In genomic region chr5:39319395-39319794, GRCh38 we compare ENCODE assay signal across 29 cellular contexts. TPM values are rescaled to one million over a fixed set of nuclear protein-coding genes. Genes with fewer than 3 reads are reported as not detected.
"Had no signal": no experiment of that assay in that cellular context is flagged by ENCODE, and none has a peak within 500 bp of the region (broad histone marks: within the 10 kb centered on the region; RNA-seq: fewer than 3 reads in every experiment).

No MANE protein-coding gene starts in this region.

- H3K4me1 Mint-ChIP-seq: endodermal cell had no signal

- H3K9me3 Mint-ChIP-seq: effector memory CD8-positive, alpha-beta T cell had no signal

- H3K4me3 Mint-ChIP-seq: dendritic cell treated with granulocyte-macrophage colony-stimulating factor and Interleukin-4, amounts not matched to agents 40 ng/mL and 50 ng/mL, for 4 days; effector memory CD8-positive, alpha-beta T cell; endodermal cell; mesothelial cell of epicardium had no signal

- H3K4me1 ChIP-seq: colonic mucosa, esophagus squamous epithelium, gastrocnemius medialis, heart right ventricle, left lung, lower lobe of right lung had no signal

- H3K27me3 ChIP-seq: colonic mucosa, esophagus squamous epithelium, gastrocnemius medialis, left lung had no signal

- H3K9me3 ChIP-seq: colonic mucosa, esophagus squamous epithelium, gastrocnemius medialis, lower lobe of right lung, mucosa of descending colon had no signal

- ATAC-seq: effector memory CD8-positive, alpha-beta T cell; esophagus mucosa; gastrocnemius medialis; heart right ventricle; left colon; left lung; left ventricle myocardium superior; lower lobe of right lung; mucosa of descending colon had no signal

- H3K27me3 Mint-ChIP-seq: dendritic cell treated with granulocyte-macrophage colony-stimulating factor and Interleukin-4, amounts not matched to agents 40 ng/mL and 50 ng/mL, for 4 days had no signal

- H3K27ac ChIP-seq: colonic mucosa, epithelial cell of prostate, esophagus squamous epithelium, gastrocnemius medialis, heart right ventricle, left lung, lower lobe of right lung had no signal

- DNase-seq: colonic mucosa; cortex of kidney; effector CD8-positive, alpha-beta T cell; effector memory CD8-positive, alpha-beta T cell; endodermal cell; erythroblast; esophagus squamous epithelium; foreskin fibroblast; foreskin melanocyte; gastrocnemius medialis; glutamatergic neuron; head of caudate nucleus; heart right ventricle; hippocampal formation; kidney glomerular epithelial cell; left colon; left lung; left ventricle myocardium superior; lower lobe of right lung; mesenchymal stem cell; mucosa of descending colon had no signal

- H3K36me3 ChIP-seq: colonic mucosa, esophagus squamous epithelium, gastrocnemius medialis, heart right ventricle, left lung, lower lobe of right lung had no signal

- H3K4me3 ChIP-seq: colonic mucosa, esophagus squamous epithelium, gastrocnemius medialis, heart right ventricle, left lung, lower lobe of right lung, mucosa of descending colon had no signal

- H3K27ac Mint-ChIP-seq: dendritic cell treated with granulocyte-macrophage colony-stimulating factor and Interleukin-4, amounts not matched to agents 40 ng/mL and 50 ng/mL, for 4 days; effector memory CD8-positive, alpha-beta T cell; endodermal cell; mesothelial cell of epicardium had no signal

RNA-seq across cellular contexts. Expression of gene C9, which starts 44.9 kb away (rescaled TPM):
- total RNA-seq: chondrocyte, endodermal cell, esophagus mucosa, esophagus squamous epithelium, left colon, left ventricle myocardium superior, lower leg skin, mesenteric fat pad, mesothelial cell of epicardium, myocyte had no signal
- polyA plus RNA-seq: heart right ventricle had no signal
